ENCODE assay signal across 15 cellular contexts in the genomic region with DNA sequence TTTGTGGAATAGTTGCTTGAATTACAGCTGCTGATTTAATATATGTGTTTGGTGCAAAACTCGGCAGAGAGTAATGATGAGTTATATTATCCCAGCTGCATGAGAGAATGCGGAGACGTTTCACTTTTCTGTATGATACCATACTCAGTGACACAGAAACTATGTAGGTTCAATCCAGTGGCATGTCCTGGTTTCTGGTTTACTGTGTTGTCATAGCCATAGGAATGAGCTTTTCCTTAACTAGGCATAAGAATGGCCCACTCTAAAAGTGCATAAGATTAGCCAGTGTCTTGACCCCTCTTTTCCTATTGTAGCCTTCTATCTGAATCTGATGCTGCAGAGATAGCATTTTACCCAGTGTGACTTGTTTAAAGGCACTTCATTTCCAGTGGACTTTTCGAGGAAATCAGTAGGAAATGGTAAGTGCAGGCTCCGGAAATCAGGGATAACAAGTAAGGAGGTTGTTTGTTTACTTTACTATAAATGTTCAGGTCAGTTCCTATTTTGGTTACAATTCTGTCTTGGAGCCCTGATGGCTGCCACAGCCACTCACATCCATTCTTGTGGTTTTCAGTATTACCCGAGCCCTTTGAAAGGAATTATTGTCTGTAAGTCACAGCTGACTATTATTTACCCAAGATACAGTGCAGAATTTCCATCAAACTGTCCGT.
DNase-seq lines count a peak whose midpoint lies in the region; ATAC-seq, FAIRE-seq and TF ChIP-seq lines count a peak whose summit lies in the region.
"Had no signal": no experiment of that assay in that cellular context is flagged by ENCODE, and none has a peak within 500 bp of the region (broad histone marks: within the 10 kb centered on the region; RNA-seq: fewer than 3 reads in every experiment).

No MANE protein-coding gene starts in this region.

- H3K27ac ChIP-seq in dorsolateral prefrontal cortex (peak overlapping the region in 55 of 59 donors; percentile 2 to 89 (median 72)), muscle layer of colon (ENCODE audit: low read depth, low read length) (peak overlapping the region; percentile 17), pancreas (no peak overlapping the region)
- H3K27ac ChIP-seq: C4-2B, stomach had no signal

- H3K36me3 ChIP-seq in muscle layer of colon (ENCODE audit: insufficient read depth, low read length) = no peaks in the 10 kb centered on the region
- no peaks in the 10 kb centered on the region for H3K36me3 ChIP-seq in pancreas
- H3K36me3 ChIP-seq: stomach had no signal

- H3K27me3 ChIP-seq in dorsolateral prefrontal cortex (no peaks in the 10 kb centered on the region), muscle layer of colon (ENCODE audit: control insufficient read depth in 1 of 2, insufficient read depth in 2 of 2, low read length in 2 of 2) (no peaks in the 10 kb centered on the region), pancreas (no peaks in the 10 kb centered on the region)
- H3K27me3 ChIP-seq: stomach had no signal

- intact Hi-C loops in dorsolateral prefrontal cortex (cut with DNase I) (no loop called here), pancreas (cut with DNase I) (no loop called here)

- peak; percentile 11 for DNase-seq in AG08395 (ENCODE audit: low spot score)
- peak; percentile 80 for DNase-seq in LHCN-M2 (ENCODE audit: low read depth)
- DNase-seq in dorsolateral prefrontal cortex = no peak
- DNase-seq in activated CD8-positive, alpha-beta memory T cell treated with anti-CD3 and anti-CD28 coated beads, Interleukin-2, amount 50 U/mL, for 48 hours = no peak
- no peak for DNase-seq in SHP77 (lab: John Stamatoyannopoulos, UW)
- no peak for DNase-seq in pancreas
- DNase-seq: activated gamma-delta T cell; NCI-H1048; stimulated activated CD4-positive, alpha-beta T cell treated with anti-CD3 and anti-CD28 coated beads, Interleukin-15, amount 100 ng/mL, for 24 hours; stomach had no signal

- peaks cover 5% of the 10 kb centered on the region for H3K4me1 ChIP-seq in muscle layer of colon (ENCODE audit: insufficient read depth, low read length)
- no peaks in the 10 kb centered on the region for H3K4me1 ChIP-seq in pancreas

- WGBS in pancreas, 2 donors = 44 to 55% methylated on average over 7 of the region's 7 CpGs

- FAIRE-seq in pancreas (lab: Jason Lieb, UNC) = no peak
- FAIRE-seq: GM12878 had no signal

- ATAC-seq in pancreas = no peak
- ATAC-seq in HG02798 (IDR thresholded peaks at IDR 0.05; ENCODE audit: poor library complexity, unreplicated experiment) = no peak
- ATAC-seq: activated CD4-positive, CD25-positive, alpha-beta regulatory T cell treated with anti-CD3 and anti-CD28 coated beads, Interleukin-2, amount 50 U/mL, for 24 hours; GM12878 had no signal

- TF ChIP-seq CTCF in dorsolateral prefrontal cortex (IDR thresholded peaks at IDR 0.05 in 54 of 56, conservative IDR thresholded peaks at IDR 0.05 in 2 of 56; ENCODE audit: low read depth in 1 of 56, partially characterized antibody in 56 of 56) (no peak), pancreas (IDR thresholded peaks at IDR 0.05) (no peak)

- H3K9me3 ChIP-seq in muscle layer of colon (ENCODE audit: low read length) (no peaks in the 10 kb centered on the region), pancreas (no peaks in the 10 kb centered on the region)
- H3K9me3 ChIP-seq: stomach had no signal

- no peak overlapping the region for H3K9ac ChIP-seq in muscle layer of colon (ENCODE audit: low read length)

- H3K4me3 ChIP-seq in dorsolateral prefrontal cortex (peak overlapping the region in 37 of 59 donors; percentile 1 to 54 (median 22)), muscle layer of colon (ENCODE audit: low read depth in 1 of 2, low read length in 2 of 2) (peak overlapping the region in 1 of 2 donors; percentile 16), pancreas (no peak overlapping the region)
- H3K4me3 ChIP-seq: GM12878, stomach had no signal

Comparison
In these comparisons a context has a peak if more than half of its experiments do, and no peak if none do; other contexts are left out.
1. DNase-seq: peak in AG08395 (single experiment) and LHCN-M2 (single experiment); none in dorsolateral prefrontal cortex (0 of 10), activated CD8-positive, alpha-beta memory T cell treated with anti-CD3 and anti-CD28 coated beads, Interleukin-2, amount 50 U/mL, for 48 hours (single experiment), SHP77 (0 of 2) and pancreas (0 of 6).
2. H3K27ac ChIP-seq: peak in dorsolateral prefrontal cortex (55 of 59) and muscle layer of colon (single experiment); none in pancreas (0 of 4).
3. H3K4me3 ChIP-seq: peak in dorsolateral prefrontal cortex (37 of 59); none in pancreas (0 of 4).